28 cellular contexts compared by ENCODE assay signal in the genomic region with DNA sequence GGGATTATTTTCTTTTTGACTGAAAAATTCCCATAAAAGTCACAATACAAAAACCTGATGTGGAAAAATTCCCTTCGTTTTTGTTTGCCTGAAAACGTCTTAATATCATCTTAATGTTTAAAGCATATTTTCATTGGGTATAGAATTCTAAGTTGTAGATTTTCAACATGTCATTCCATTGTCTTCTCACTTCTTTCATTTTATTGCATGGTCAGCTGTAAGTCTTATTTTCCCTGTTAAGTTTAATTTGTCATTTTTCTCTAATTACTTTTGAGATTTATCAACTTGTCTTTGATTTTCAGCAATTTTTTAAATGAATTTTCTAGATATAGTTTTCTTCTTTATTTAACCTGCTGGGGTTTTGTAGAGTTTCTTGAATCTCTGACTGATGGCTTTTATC.
"Had no signal": no experiment of that assay in that cellular context is flagged by ENCODE, and none has a peak within 500 bp of the region (broad histone marks: within the 10 kb centered on the region; RNA-seq: fewer than 3 reads in every experiment).

No MANE protein-coding gene starts in this region.

- H2AFZ ChIP-seq: hepatocyte had no signal

- FAIRE-seq: endometrium, endothelial cell of umbilical vein had no signal

- H3K4me2 ChIP-seq: hepatocyte had no signal

- H3K4me3 ChIP-seq: colonic mucosa, coronary artery, dorsolateral prefrontal cortex, esophagus muscularis mucosa, esophagus squamous epithelium, gastrocnemius medialis, gastroesophageal sphincter, heart left ventricle, heart right ventricle, hepatocyte had no signal

- H3K79me2 ChIP-seq: hepatocyte had no signal

- DNase-seq: colonic mucosa; cortex of kidney; dermis blood vessel endothelial cell; dorsolateral prefrontal cortex; effector CD4-positive, alpha-beta T cell; effector CD8-positive, alpha-beta T cell; effector memory CD4-positive, alpha-beta T cell; effector memory CD8-positive, alpha-beta T cell; endodermal cell; erythroblast; esophagus squamous epithelium; foreskin fibroblast; foreskin keratinocyte; foreskin melanocyte; gastrocnemius medialis; glutamatergic neuron; head of caudate nucleus; heart left ventricle; heart right ventricle had no signal

- ATAC-seq: effector memory CD8-positive, alpha-beta T cell; esophagus mucosa; foreskin keratinocyte; gastrocnemius medialis; gastroesophageal sphincter; heart left ventricle; heart right ventricle had no signal

- H3K27me3 Mint-ChIP-seq: dendritic cell treated with granulocyte-macrophage colony-stimulating factor and Interleukin-4, amounts not matched to agents 40 ng/mL and 50 ng/mL, for 4 days had no signal

- H3K36me3 ChIP-seq: colonic mucosa, esophagus muscularis mucosa, esophagus squamous epithelium, gastrocnemius medialis, gastroesophageal sphincter, heart left ventricle, heart right ventricle had no signal

- H3K27ac ChIP-seq: colonic mucosa, coronary artery, dorsolateral prefrontal cortex, epithelial cell of prostate, esophagus muscularis mucosa, esophagus squamous epithelium, foreskin keratinocyte, gastrocnemius medialis, gastroesophageal sphincter, heart left ventricle, heart right ventricle, hepatocyte had no signal

- H3K9me3 Mint-ChIP-seq: effector memory CD8-positive, alpha-beta T cell had no signal

- H3K4me1 Mint-ChIP-seq: endodermal cell had no signal

- H3K27ac Mint-ChIP-seq: dendritic cell treated with granulocyte-macrophage colony-stimulating factor and Interleukin-4, amounts not matched to agents 40 ng/mL and 50 ng/mL, for 4 days; effector memory CD8-positive, alpha-beta T cell; endodermal cell had no signal

- H3K9me3 ChIP-seq: colonic mucosa, esophagus squamous epithelium, gastrocnemius medialis, gastroesophageal sphincter had no signal

- H3K4me1 ChIP-seq: colonic mucosa, esophagus muscularis mucosa, esophagus squamous epithelium, foreskin keratinocyte, gastrocnemius medialis, gastroesophageal sphincter had no signal

- H3K4me3 Mint-ChIP-seq: dendritic cell treated with granulocyte-macrophage colony-stimulating factor and Interleukin-4, amounts not matched to agents 40 ng/mL and 50 ng/mL, for 4 days; effector memory CD8-positive, alpha-beta T cell; endodermal cell had no signal

- H3K27me3 ChIP-seq: colonic mucosa, dorsolateral prefrontal cortex, esophagus muscularis mucosa, esophagus squamous epithelium, gastrocnemius medialis, gastroesophageal sphincter, heart left ventricle, heart right ventricle, hepatocyte had no signal
